ENCODE assay signal across 11 cellular contexts in the genomic region with DNA sequence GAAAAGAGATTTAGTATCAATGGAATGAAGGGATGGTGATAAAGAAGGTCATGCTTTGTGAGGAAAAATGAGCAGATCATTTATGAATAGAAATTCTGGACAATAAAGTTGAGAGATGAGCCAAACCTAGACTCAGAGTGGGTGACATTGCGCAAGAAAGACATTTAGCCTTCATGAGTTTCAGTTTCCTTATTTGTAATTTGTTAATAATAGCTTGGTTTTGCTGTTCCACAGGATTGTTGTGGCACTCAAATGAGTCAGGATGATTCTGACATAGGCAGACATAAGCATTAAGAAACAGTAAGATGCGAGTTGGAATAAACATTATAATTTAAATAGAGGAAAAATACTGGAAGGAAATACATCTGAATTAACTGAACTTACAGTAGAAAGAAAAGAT. TPM values are rescaled to one million over a fixed set of nuclear protein-coding genes. Genes with fewer than 3 reads are reported as not detected.
DNase-seq lines count a peak whose midpoint lies in the region; ATAC-seq and TF ChIP-seq lines count a peak whose summit lies in the region.
"Had no signal": no experiment of that assay in that cellular context is flagged by ENCODE, and none has a peak within 500 bp of the region (broad histone marks: within the 10 kb centered on the region; RNA-seq: fewer than 3 reads in every experiment).

No MANE protein-coding gene starts in this region.

- no peak overlapping the region for H3K4me3 Mint-ChIP-seq in natural killer cell treated with Interleukin-12 subunit alpha and Interleukin-12 subunit beta and Interleukin-15 and Interleukin-18, amount 100 ng/mL, for 72 hours
- H3K4me3 Mint-ChIP-seq in natural killer cell: no peak overlapping the region
- H3K4me3 Mint-ChIP-seq in endodermal cell: no peak overlapping the region

- H3K9ac ChIP-seq in endodermal cell (ENCODE audit: extremely low read depth, low read length, poor library complexity, severe bottlenecking): no peak overlapping the region

- no peak for TF ChIP-seq POLR2A in body of pancreas (IDR thresholded peaks at IDR 0.05)

- H3K9me3 ChIP-seq in body of pancreas: no peaks in the 10 kb centered on the region
- H3K9me3 ChIP-seq in endodermal cell (ENCODE audit: control insufficient read depth, low read length): no peaks in the 10 kb centered on the region
- no peaks in the 10 kb centered on the region for H3K9me3 ChIP-seq in psoas muscle
- H3K9me3 ChIP-seq: thoracic aorta had no signal

- H3K27ac ChIP-seq in body of pancreas: no peak overlapping the region
- no peak overlapping the region for H3K27ac ChIP-seq in endodermal cell (ENCODE audit: low read depth, low read length)
- no peak overlapping the region for H3K27ac ChIP-seq in psoas muscle
- H3K27ac ChIP-seq: thoracic aorta had no signal

- no peaks in the 10 kb centered on the region for H3K27me3 Mint-ChIP-seq in natural killer cell treated with Interleukin-12 subunit alpha and Interleukin-12 subunit beta and Interleukin-15 and Interleukin-18, amount 100 ng/mL, for 72 hours
- H3K27me3 Mint-ChIP-seq in natural killer cell (ENCODE audit: low read depth in 2 of 2): peaks cover 0 to 3% of the 10 kb centered on the region in 2 donors
- no peaks in the 10 kb centered on the region for H3K27me3 Mint-ChIP-seq in endodermal cell (ENCODE audit: insufficient read depth)

- WGBS in body of pancreas, 2 donors: 74 to 80% methylated on average over 2 of the region's 2 CpGs
- 88 to 95% methylated on average over 1 of the region's 2 CpGs for WGBS in endodermal cell (ENCODE audit: insufficient coverage in 1 of 2, insufficient read length in 1 of 2), 2 experiments
- WGBS in psoas muscle, 3 donors: 66 to 84% (median 69%) methylated on average over 2 of the region's 2 CpGs

- intact Hi-C loops in natural killer cell (cut with micrococcal nuclease) (no loop called here), body of pancreas (cut with DNase I) (no loop called here), psoas muscle (cut with DNase I) (no loop called here)

- H3K4me1 Mint-ChIP-seq in natural killer cell treated with Interleukin-12 subunit alpha and Interleukin-12 subunit beta and Interleukin-15 and Interleukin-18, amount 100 ng/mL, for 72 hours (ENCODE audit: low read depth in 2 of 2): no peaks in the 10 kb centered on the region
- H3K4me1 Mint-ChIP-seq in natural killer cell: no peaks in the 10 kb centered on the region
- H3K4me1 Mint-ChIP-seq in endodermal cell: no peaks in the 10 kb centered on the region

- DNase-seq in natural killer cell treated with Interleukin-12 subunit alpha and Interleukin-12 subunit beta and Interleukin-15 and Interleukin-18, amount 100 ng/mL, for 72 hours (ENCODE audit: low spot score): no peak
- DNase-seq in natural killer cell (no peak), body of pancreas (peak in 1 of 4 donors; percentile 24), endodermal cell (no peak), NCI-H2227 (lab: John Stamatoyannopoulos, UW; ENCODE audit: unreplicated experiment) (no peak), psoas muscle (no peak), NCI-H774 (lab: John Stamatoyannopoulos, UW) (no peak)
- DNase-seq: DND-41 had no signal

- ATAC-seq in natural killer cell treated with Interleukin-12 subunit alpha and Interleukin-12 subunit beta and Interleukin-15 and Interleukin-18, amount 100 ng/mL, for 72 hours: peak; percentile 81 to 85
- no peak for ATAC-seq in natural killer cell
- peak; percentile 96 for ATAC-seq in HG03354 (IDR thresholded peaks at IDR 0.05; ENCODE audit: poor library complexity, severe bottlenecking, unreplicated experiment)
- peak; percentile 35 for ATAC-seq in body of pancreas
- no peak for ATAC-seq in psoas muscle

- no peaks in the 10 kb centered on the region for H3K36me3 Mint-ChIP-seq in natural killer cell treated with Interleukin-12 subunit alpha and Interleukin-12 subunit beta and Interleukin-15 and Interleukin-18, amount 100 ng/mL, for 72 hours
- H3K36me3 Mint-ChIP-seq in natural killer cell (no peaks in the 10 kb centered on the region), endodermal cell (ENCODE audit: low read depth) (no peaks in the 10 kb centered on the region)

- H3K4me1 ChIP-seq in body of pancreas (peaks cover 4% of the 10 kb centered on the region), endodermal cell (ENCODE audit: control insufficient read depth, insufficient read depth, low read length) (no peaks in the 10 kb centered on the region), psoas muscle (no peaks in the 10 kb centered on the region)

- H3K36me3 ChIP-seq in body of pancreas (replicated peaks in 1 of 2; ENCODE audit: insufficient read depth in 1 of 2, low read depth in 2 of 2): no peaks in the 10 kb centered on the region
- H3K36me3 ChIP-seq in endodermal cell (ENCODE audit: control insufficient read depth, insufficient read depth, low read length): no peaks in the 10 kb centered on the region
- H3K36me3 ChIP-seq in psoas muscle (ENCODE audit: insufficient read depth in 1 of 2, low read depth in 1 of 2): no peaks in the 10 kb centered on the region
- H3K36me3 ChIP-seq: thoracic aorta had no signal

- H3K27ac Mint-ChIP-seq in natural killer cell treated with Interleukin-12 subunit alpha and Interleukin-12 subunit beta and Interleukin-15 and Interleukin-18, amount 100 ng/mL, for 72 hours: no peak overlapping the region
- no peak overlapping the region for H3K27ac Mint-ChIP-seq in natural killer cell
- no peak overlapping the region for H3K27ac Mint-ChIP-seq in endodermal cell

- H3K4me3 ChIP-seq in body of pancreas (no peak overlapping the region), endodermal cell (ENCODE audit: low read length) (no peak overlapping the region), psoas muscle (no peak overlapping the region)
- H3K4me3 ChIP-seq: lung, thoracic aorta had no signal

- no peak for TF ChIP-seq CTCF in natural killer cell (IDR thresholded peaks at IDR 0.05)
- TF ChIP-seq CTCF in body of pancreas (IDR thresholded peaks at IDR 0.05): no peak
- TF ChIP-seq CTCF in endodermal cell (conservative IDR thresholded peaks at IDR 0.05): no peak
- TF ChIP-seq CTCF in psoas muscle (IDR thresholded peaks at IDR 0.05): no peak

- H3K27me3 ChIP-seq in body of pancreas: no peaks in the 10 kb centered on the region
- no peaks in the 10 kb centered on the region for H3K27me3 ChIP-seq in endodermal cell (ENCODE audit: control insufficient read depth, insufficient read depth, low read length, poor library complexity, severe bottlenecking)
- no peaks in the 10 kb centered on the region for H3K27me3 ChIP-seq in psoas muscle (ENCODE audit: insufficient read depth in 3 of 3, low read length in 2 of 3)

- H3K9me3 Mint-ChIP-seq in natural killer cell treated with Interleukin-12 subunit alpha and Interleukin-12 subunit beta and Interleukin-15 and Interleukin-18, amount 100 ng/mL, for 72 hours: no peaks in the 10 kb centered on the region
- no peaks in the 10 kb centered on the region for H3K9me3 Mint-ChIP-seq in natural killer cell
- H3K9me3 Mint-ChIP-seq in endodermal cell: no peaks in the 10 kb centered on the region

RNA-seq across cellular contexts. Expression of gene ITGA2, which starts 34.8 kb away (rescaled TPM):
- total RNA-seq in natural killer cell treated with Interleukin-12 subunit alpha and Interleukin-12 subunit beta and Interleukin-15 and Interleukin-18, amount 100 ng/mL, for 72 hours: under 1 TPM; 0.10 to 0.17 TPM
- total RNA-seq in natural killer cell (under 1 TPM; 0.11 to 0.26 (median 0.20) TPM), body of pancreas (1 to 10 TPM; 4.0 to 4.4 TPM), endodermal cell (1 to 10 TPM; 1.3 to 4.0 TPM), psoas muscle (under 1 TPM; 0.36 to 0.91 (median 0.68) TPM)
- 2.4 TPM for polyA plus RNA-seq in endodermal cell (2013, experiment 1 of 2)
- 2.4 TPM for polyA plus RNA-seq in endodermal cell (2013, experiment 2 of 2)
- polyA plus RNA-seq in psoas muscle: under 1 TPM; 0.10 to 0.86 (median 0.17) TPM

Comparison
In these comparisons a context has a peak if more than half of its experiments do, and no peak if none do; other contexts are left out.
1. ATAC-seq: peak in natural killer cell treated with Interleukin-12 subunit alpha and Interleukin-12 subunit beta and Interleukin-15 and Interleukin-18, amount 100 ng/mL, for 72 hours (2 of 2), HG03354 (single experiment) and body of pancreas (single experiment); none in natural killer cell (0 of 3) and psoas muscle (0 of 4).